ENCODE assay signal across 24 cellular contexts in the genomic region with DNA sequence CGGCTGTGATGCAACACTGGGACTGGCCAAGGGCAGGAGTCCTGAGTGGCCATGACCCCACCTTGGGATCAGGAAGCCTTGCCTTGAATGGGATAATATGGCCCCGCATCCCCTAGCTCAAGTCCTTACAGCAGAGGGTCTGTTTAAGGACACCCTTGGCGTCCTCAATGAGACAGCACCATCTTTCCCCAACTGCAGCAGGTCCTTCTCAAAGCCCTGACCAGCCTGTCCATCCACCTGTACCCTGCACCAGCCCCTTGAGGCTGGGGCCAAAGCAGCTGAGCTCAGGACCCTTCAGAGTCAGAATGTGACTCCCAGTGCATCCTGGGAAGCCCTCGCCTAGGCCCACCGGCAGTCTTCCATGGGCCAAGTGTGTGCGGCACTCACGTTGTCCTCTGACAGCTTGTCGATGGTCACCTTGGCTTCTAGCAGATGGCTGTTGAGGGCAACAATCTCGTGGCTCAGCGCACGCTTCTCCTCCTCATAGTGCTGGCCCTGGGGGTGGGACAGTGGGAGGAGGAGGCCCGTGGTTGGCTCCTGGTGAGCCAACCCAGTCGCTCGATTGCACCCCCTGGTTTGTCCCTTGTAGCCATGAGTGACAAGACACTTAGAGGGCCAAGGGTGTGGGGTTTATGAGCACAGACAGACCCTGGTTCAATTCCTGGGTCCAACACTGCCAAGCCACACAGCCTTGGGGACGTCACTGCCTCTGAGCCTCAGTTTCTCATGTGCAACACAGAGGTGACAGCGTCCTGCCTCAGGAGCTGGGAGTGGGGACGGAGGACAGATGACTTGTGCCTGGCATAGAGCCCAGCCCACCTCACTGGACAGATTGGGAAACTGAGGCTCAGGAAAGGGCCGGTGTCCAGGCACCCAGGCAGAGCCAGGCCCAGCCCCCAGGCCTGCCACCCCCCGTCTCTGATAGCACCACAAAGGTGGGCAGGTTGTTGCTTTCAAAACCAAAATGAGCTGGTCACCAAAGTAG. TPM values are rescaled to one million over a fixed set of nuclear protein-coding genes. Genes with fewer than 3 reads are reported as not detected.
"Had no signal": no experiment of that assay in that cellular context is flagged by ENCODE, and none has a peak within 500 bp of the region (broad histone marks: within the 10 kb centered on the region; RNA-seq: fewer than 3 reads in every experiment).

No MANE protein-coding gene starts in this region.

- H2AFZ ChIP-seq: hepatocyte, parathyroid adenoma had no signal

- H3K27me3 ChIP-seq: gastrocnemius medialis, hepatocyte, left lung, neutrophil, testis had no signal

- H3K36me3 ChIP-seq: gastrocnemius medialis, lower lobe of right lung, sigmoid colon had no signal

- H3K4me2 ChIP-seq: hepatocyte had no signal

- ATAC-seq: esophagus mucosa; gastrocnemius medialis; left cardiac atrium; left lung; lower lobe of right lung; natural killer cell; stimulated activated effector memory CD8-positive, alpha-beta T cell treated with anti-CD3 and anti-CD28 coated beads, Interleukin-12 subunit alpha, Interleukin-12 subunit beta, amount 100 ng/mL, for 72 hours; stimulated activated naive CD8-positive, alpha-beta T cell treated with anti-CD3 and anti-CD28 coated beads, Interleukin-15, Interleukin-2, amounts not matched to agents 100 U/mL and 50 U/mL, for 24 hours had no signal

- DNase-seq: effector CD8-positive, alpha-beta T cell; endodermal cell; foreskin fibroblast; gastrocnemius medialis; head of caudate nucleus; left cardiac atrium; natural killer cell; stimulated activated CD4-positive, alpha-beta T cell treated with anti-CD3 and anti-CD28 coated beads, Interleukin-2, amount 100 ng/mL, for 24 hours; stimulated activated CD4-positive, alpha-beta T cell treated with anti-CD3 and anti-CD28 coated beads, Interleukin-4, amount 100 ng/mL, for 24 hours; stimulated activated naive CD8-positive, alpha-beta T cell treated with anti-CD3 and anti-CD28 coated beads, Interleukin-15, Interleukin-2, amounts not matched to agents 100 U/mL and 50 U/mL, for 24 hours; substantia nigra; testis; tibial artery had no signal

- H3K27ac ChIP-seq: epithelial cell of prostate, gastrocnemius medialis, hepatocyte, left lung, lower lobe of right lung, neutrophil, parathyroid adenoma, sigmoid colon, testis, tibial artery had no signal

- H3K9ac ChIP-seq: parathyroid adenoma had no signal

- FAIRE-seq: colon had no signal

- H3K4me3 ChIP-seq: gastrocnemius medialis, hepatocyte, left lung, lower lobe of right lung, sigmoid colon, testis, tibial artery had no signal

- H3K9me3 ChIP-seq: gastrocnemius medialis, left lung, lower lobe of right lung, neutrophil, sigmoid colon, testis, tibial artery had no signal

RNA-seq across cellular contexts. Expression of gene BEGAIN, which starts 43.5 kb away (rescaled TPM):
- total RNA-seq: glomerular endothelial cell had no signal
